Comparison of ENCODE assay signal across 21 cellular contexts in genomic region chr6:47138046-47138445, GRCh38.
DNase-seq lines count a peak whose midpoint lies in the region; ATAC-seq, FAIRE-seq and TF ChIP-seq lines count a peak whose summit lies in the region.
"Had no signal": no experiment of that assay in that cellular context is flagged by ENCODE, and none has a peak within 500 bp of the region (broad histone marks: within the 10 kb centered on the region; RNA-seq: fewer than 3 reads in every experiment).

No MANE protein-coding gene starts in this region.

- TF ChIP-seq CTCF in HepG2 (CRISPR knock-in tag; IDR thresholded peaks at IDR 0.05), result no peak
- no peak for TF ChIP-seq CTCF in right lobe of liver (IDR thresholded peaks at IDR 0.05)
- no peak for TF ChIP-seq CTCF in brain microvascular endothelial cell (IDR thresholded peaks at IDR 0.05; ENCODE audit: low read depth, low read length, missing control alignments)

- no peaks in the 10 kb centered on the region for H3K9me3 ChIP-seq in HepG2 (ENCODE audit: low read length)
- no peaks in the 10 kb centered on the region for H3K9me3 ChIP-seq in right lobe of liver
- H3K9me3 ChIP-seq: mucosa of descending colon, uterus had no signal

- H3K79me2 ChIP-seq in HepG2 (ENCODE audit: insufficient read depth, low read length), result no peaks in the 10 kb centered on the region

- CTCF ChIA-PET in HepG2 (lab: Yijun Ruan, JAX; ENCODE audit: low intra/inter-chr PET ratio, low total read pairs), result no interaction called here

- ATAC-seq in HepG2 (no peak), right lobe of liver (no peak)
- ATAC-seq: activated naive CD4-positive, alpha-beta T cell treated with anti-CD3 and anti-CD28 coated beads, Interleukin-2, amount 50 U/mL, for 72 hours; heart left ventricle; mucosa of descending colon; stimulated activated effector memory CD8-positive, alpha-beta T cell treated with anti-CD3 and anti-CD28 coated beads, Interleukin-12 subunit alpha, Interleukin-12 subunit beta, amount 100 ng/mL, for 72 hours had no signal

- intact Hi-C loops in HepG2 (cut with micrococcal nuclease; ENCODE audit: unreplicated experiment), result no loop called here
- intact Hi-C loops in right lobe of liver (cut with DNase I), result no loop called here

- DNase-seq in HepG2 (ENCODE audit: low spot score) (no peak), right lobe of liver (no peak), brain microvascular endothelial cell (peak; percentile 55), iris pigment epithelial cell (ENCODE audit: low read depth) (peak; percentile 74), NCI-H446 (lab: John Stamatoyannopoulos, UW) (no peak), occipital lobe (lab: John Stamatoyannopoulos, UW) (no peak), RPMI8226 (no peak)
- no peak for DNase-seq in stimulated activated CD4-positive, alpha-beta T cell treated with anti-CD3 and anti-CD28 coated beads, Interleukin-4, amount 100 ng/mL, for 1 hour
- DNase-seq: activated B cell treated with CpG ODN at 0.5 μM for 24 hours; activated T-cell treated with anti-CD3 and anti-CD28 coated beads, Interleukin-2, amount 50 U/mL, for 48 hours; heart left ventricle; KG1; mucosa of descending colon; NCI-H1694; stimulated activated CD4-positive, alpha-beta T cell treated with anti-CD3 and anti-CD28 coated beads, Interleukin-1b, Interleukin-23, amount 100 ng/mL, for 48 hours; T1000; uterus had no signal

- peak overlapping the region; percentile 42 for H2AFZ ChIP-seq in HepG2 (ENCODE audit: low read length)

- TF ChIP-seq RAD21 in HepG2 (CRISPR knock-in tag; IDR thresholded peaks at IDR 0.05), result no peak

- H3K4me3 ChIP-seq in HepG2 (replicated peaks in 1 of 3; ENCODE audit: insufficient read depth in 1 of 3, low read depth in 2 of 3, low read length in 3 of 3) (no peak overlapping the region), right lobe of liver (no peak overlapping the region), brain microvascular endothelial cell (ENCODE audit: low read depth, low read length) (no peak overlapping the region)
- H3K4me3 ChIP-seq: coronary artery, heart left ventricle, mucosa of descending colon, uterus had no signal

- H3K36me3 ChIP-seq in HepG2 (replicated peaks in 1 of 2; ENCODE audit: control insufficient read depth in 1 of 2, insufficient read depth in 2 of 2, low read length in 2 of 2) (no peaks in the 10 kb centered on the region), right lobe of liver (no peaks in the 10 kb centered on the region), brain microvascular endothelial cell (replicated peaks) (no peaks in the 10 kb centered on the region)
- H3K36me3 ChIP-seq: heart left ventricle, uterus had no signal

- TF ChIP-seq POLR2A in HepG2 (IDR thresholded peaks at IDR 0.05; ENCODE audit: insufficient read depth in 1 of 2, low read depth in 2 of 2, low read length in 2 of 2), result no peak
- TF ChIP-seq POLR2A in right lobe of liver (IDR thresholded peaks at IDR 0.05), result no peak

- no peak for TF ChIP-seq EP300 in HepG2 (IDR thresholded peaks at IDR 0.05; ENCODE audit: low read depth in 2 of 2, low read length in 2 of 2)
- TF ChIP-seq EP300 in HepG2 (CRISPR knock-in tag; IDR thresholded peaks at IDR 0.05; ENCODE audit: borderline replicate concordance), result no peak

- H3K9ac ChIP-seq in HepG2 (ENCODE audit: insufficient read depth, low read depth, low read length), result no peak overlapping the region

- in situ Hi-C loops in HepG2 (cut with HindIII; ENCODE audit: extremely low pct_ligation_motif_present, low pct_unique_long_range_greater_than_20kb) (no loop called here), brain microvascular endothelial cell (cut with HindIII; ENCODE audit: low pct_ligation_motif_present, low sequenced_read_pairs) (no loop called here)

- no peak overlapping the region for H3K4me2 ChIP-seq in HepG2 (ENCODE audit: low read depth, low read length)

- no TSS peak for BruUV-seq in HepG2 (replicated peaks; lab: Mats Ljungman, UMichigan)

- no peak for FAIRE-seq in HepG2 (lab: Jason Lieb, UNC)
- FAIRE-seq: H54 had no signal

- peaks cover 54% of the 10 kb centered on the region for H3K4me1 ChIP-seq in HepG2 (ENCODE audit: insufficient read depth, low read length)
- H3K4me1 ChIP-seq in right lobe of liver, result peaks cover 0 to 10% (median 0%) of the 10 kb centered on the region in 4 donors

- H3K27ac ChIP-seq in HepG2 (ENCODE audit: extremely low read length, insufficient read depth, low read length) (peak overlapping the region; percentile 74), right lobe of liver (no peak overlapping the region), brain microvascular endothelial cell (no peak overlapping the region)
- H3K27ac ChIP-seq: coronary artery, heart left ventricle, uterus had no signal

- H3K27me3 ChIP-seq in HepG2 (ENCODE audit: control insufficient read depth in 1 of 2, insufficient read depth in 2 of 2, low read length in 2 of 2) (no peaks in the 10 kb centered on the region), right lobe of liver (no peaks in the 10 kb centered on the region), brain microvascular endothelial cell (replicated peaks) (no peaks in the 10 kb centered on the region)
- H3K27me3 ChIP-seq: heart left ventricle, uterus had no signal

- 94% methylated on average over 6 of the region's 6 CpGs for WGBS in HepG2 (ENCODE audit: low lambda C conversion rate)
- WGBS in right lobe of liver (ENCODE audit: insufficient coverage, low coverage, low lambda C conversion rate, missing lambda C conversion rate), result 52% methylated on average over 6 of the region's 6 CpGs

- H4K20me1 ChIP-seq in HepG2 (ENCODE audit: insufficient read depth, low read length), result no peaks in the 10 kb centered on the region

- POLR2A ChIA-PET in HepG2 (lab: Yijun Ruan, JAX), result interaction anchor here (0.7 to 1.8 kb wide), 4 partner anchors 9 to 62 kb away, joined by 3 to 5 read pairs (median 3); no protein-coding TSS in a partner anchor

TF ChIP-seq in HepG2, 621 proteins besides CTCF, POLR2A, EP300 and RAD21 (continues in another document):
- TF ChIP-seq ZNF577 (CRISPR knock-in tag; IDR thresholded peaks at IDR 0.05; ENCODE audit: borderline replicate concordance, low read depth) (no peak), ARID3A (IDR thresholded peaks at IDR 0.05; ENCODE audit: low read depth, low read length) (no peak), NCOA1 (CRISPR knock-in tag; IDR thresholded peaks at IDR 0.05) (no peak)

Comparison
In these comparisons a context has a peak if more than half of its experiments do, and no peak if none do; other contexts are left out.
1. DNase-seq: peak in brain microvascular endothelial cell (single experiment) and iris pigment epithelial cell (single experiment); none in HepG2 (single experiment), right lobe of liver (0 of 3), NCI-H446 (0 of 2), occipital lobe (single experiment), stimulated activated CD4-positive, alpha-beta T cell treated with anti-CD3 and anti-CD28 coated beads, Interleukin-4, amount 100 ng/mL, for 1 hour (single experiment) and RPMI8226 (single experiment).